In the genomic region with DNA sequence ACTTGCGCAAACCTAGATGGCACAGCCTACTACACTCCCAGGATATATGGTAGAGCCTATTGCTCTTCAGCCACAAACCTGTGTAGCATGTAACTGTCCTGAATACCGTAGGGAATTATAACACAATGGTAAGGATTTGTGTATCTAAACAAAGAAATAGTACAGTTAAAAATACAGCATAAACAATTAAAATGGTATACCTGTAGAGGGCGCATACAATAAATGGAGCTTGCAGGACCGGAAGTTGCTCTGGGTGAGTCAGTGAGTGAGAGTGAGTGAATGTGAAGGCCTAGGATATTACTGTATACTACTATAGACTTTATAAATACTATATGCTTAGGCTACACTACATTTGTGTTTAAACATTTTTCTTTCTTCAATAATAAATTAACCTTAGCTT, we compare ENCODE assay signal across 12 cellular contexts.
DNase-seq lines count a peak whose midpoint lies in the region; ATAC-seq and TF ChIP-seq lines count a peak whose summit lies in the region.
"Had no signal": no experiment of that assay in that cellular context is flagged by ENCODE, and none has a peak within 500 bp of the region (broad histone marks: within the 10 kb centered on the region; RNA-seq: fewer than 3 reads in every experiment).

No MANE protein-coding gene starts in this region.

- no peak overlapping the region for H3K4me3 Mint-ChIP-seq in activated T-helper 17 cell treated with anti-CD3 and anti-CD28 coated beads, Interleukin-2, amount 50 U/mL, for 72 hours
- no peak overlapping the region for H3K4me3 Mint-ChIP-seq in CD14-positive monocyte

- H3K4me3 ChIP-seq in DND-41 (ENCODE audit: low read depth in 1 of 2, low read length in 2 of 2) (no peak overlapping the region), LNCaP clone FGC (ENCODE audit: low read depth, low read length) (no peak overlapping the region)

- H3K27ac ChIP-seq in DND-41 (ENCODE audit: low read length), result no peak overlapping the region

- no peak overlapping the region for H2AFZ ChIP-seq in DND-41 (ENCODE audit: low read depth, low read length)

- no peaks in the 10 kb centered on the region for H3K36me3 ChIP-seq in DND-41 (ENCODE audit: insufficient read depth, low read length)

- peak; percentile 10 for TF ChIP-seq CTCF in DND-41 (IDR thresholded peaks at IDR 0.05; ENCODE audit: borderline replicate concordance, extremely low read depth, low read length, poor library complexity, severe bottlenecking)
- peak; percentile 27; the same call in 1 of the 2 replicates for TF ChIP-seq CTCF in LNCaP clone FGC (IDR thresholded peaks at IDR 0.05; ENCODE audit: control insufficient read depth, extremely low read depth, insufficient read depth)
- TF ChIP-seq CTCF in CD14-positive monocyte (IDR thresholded peaks at IDR 0.05), result no peak

- H3K36me3 Mint-ChIP-seq in activated T-helper 17 cell treated with anti-CD3 and anti-CD28 coated beads, Interleukin-2, amount 50 U/mL, for 72 hours (ENCODE audit: low read depth), result no peaks in the 10 kb centered on the region
- no peaks in the 10 kb centered on the region for H3K36me3 Mint-ChIP-seq in CD14-positive monocyte

- intact Hi-C loops in left cardiac atrium (cut with DNase I), result no loop called here
- intact Hi-C loops in CD14-positive monocyte (cut with micrococcal nuclease), result no loop called here

- no peak overlapping the region for H3K9ac ChIP-seq in DND-41 (ENCODE audit: low read depth, low read length)

- H3K4me1 ChIP-seq in DND-41 (ENCODE audit: insufficient read depth, low read length), result no peaks in the 10 kb centered on the region

- H3K9me3 ChIP-seq in DND-41 (ENCODE audit: insufficient read depth, low read length, severe bottlenecking), result no peaks in the 10 kb centered on the region

- H4K20me1 ChIP-seq in DND-41 (ENCODE audit: insufficient read depth, low read length), result no peaks in the 10 kb centered on the region

- no peak for DNase-seq in DND-41
- no peak for DNase-seq in LNCaP clone FGC (ENCODE audit: low read depth)
- no peak for DNase-seq in NCI-H1048 (lab: John Stamatoyannopoulos, UW)
- no peak for DNase-seq in left cardiac atrium
- DNase-seq in CD14-positive monocyte (ENCODE audit: low spot score), result no peak
- DNase-seq: activated CD8-positive, alpha-beta memory T cell treated with anti-CD3 and anti-CD28 coated beads for 24 hours; amygdala; Kasumi-1 had no signal

- H3K4me2 ChIP-seq in DND-41 (ENCODE audit: insufficient read depth, low read length), result no peak overlapping the region

- H3K27ac Mint-ChIP-seq in activated T-helper 17 cell treated with anti-CD3 and anti-CD28 coated beads, Interleukin-2, amount 50 U/mL, for 72 hours, result no peak overlapping the region
- H3K27ac Mint-ChIP-seq in CD14-positive monocyte, result no peak overlapping the region

- ATAC-seq in DND-41 (ENCODE audit: insufficient read depth, low read depth) (no peak), GM19035 (IDR thresholded peaks at IDR 0.05; ENCODE audit: unreplicated experiment) (peak; percentile 50), left cardiac atrium (no peak), HG03097 (IDR thresholded peaks at IDR 0.05; ENCODE audit: low FRiP score, unreplicated experiment) (no peak)
- peak; percentile 34 for ATAC-seq in activated T-helper 17 cell treated with anti-CD3 and anti-CD28 coated beads, Interleukin-2, amount 50 U/mL, for 72 hours (replicated peaks)
- ATAC-seq: Right ventricle myocardium inferior had no signal

- H3K27me3 ChIP-seq in DND-41 (ENCODE audit: insufficient read depth, low read length, poor library complexity), result no peaks in the 10 kb centered on the region

- no peaks in the 10 kb centered on the region for H3K79me2 ChIP-seq in DND-41 (ENCODE audit: insufficient read depth, low read length)

- H3K9me3 Mint-ChIP-seq in activated T-helper 17 cell treated with anti-CD3 and anti-CD28 coated beads, Interleukin-2, amount 50 U/mL, for 72 hours, result peaks cover 4% of the 10 kb centered on the region
- H3K9me3 Mint-ChIP-seq in CD14-positive monocyte, result peaks cover 0 to 4% (median 2%) of the 10 kb centered on the region in 7 donors

- H3K4me1 Mint-ChIP-seq in activated T-helper 17 cell treated with anti-CD3 and anti-CD28 coated beads, Interleukin-2, amount 50 U/mL, for 72 hours, result no peaks in the 10 kb centered on the region
- no peaks in the 10 kb centered on the region for H3K4me1 Mint-ChIP-seq in CD14-positive monocyte

- peaks cover 4% of the 10 kb centered on the region for H3K27me3 Mint-ChIP-seq in activated T-helper 17 cell treated with anti-CD3 and anti-CD28 coated beads, Interleukin-2, amount 50 U/mL, for 72 hours
- H3K27me3 Mint-ChIP-seq in CD14-positive monocyte (ENCODE audit: low read depth in 3 of 3), result no peaks in the 10 kb centered on the region

Comparison
In these comparisons a context has a peak if more than half of its experiments do, and no peak if none do; other contexts are left out.
1. ATAC-seq: peak in GM19035 (single experiment) and activated T-helper 17 cell treated with anti-CD3 and anti-CD28 coated beads, Interleukin-2, amount 50 U/mL, for 72 hours (single experiment); none in DND-41 (single experiment), left cardiac atrium (0 of 2) and HG03097 (single experiment).